Comparison of ENCODE assay signal across 11 cellular contexts in the genomic region with DNA sequence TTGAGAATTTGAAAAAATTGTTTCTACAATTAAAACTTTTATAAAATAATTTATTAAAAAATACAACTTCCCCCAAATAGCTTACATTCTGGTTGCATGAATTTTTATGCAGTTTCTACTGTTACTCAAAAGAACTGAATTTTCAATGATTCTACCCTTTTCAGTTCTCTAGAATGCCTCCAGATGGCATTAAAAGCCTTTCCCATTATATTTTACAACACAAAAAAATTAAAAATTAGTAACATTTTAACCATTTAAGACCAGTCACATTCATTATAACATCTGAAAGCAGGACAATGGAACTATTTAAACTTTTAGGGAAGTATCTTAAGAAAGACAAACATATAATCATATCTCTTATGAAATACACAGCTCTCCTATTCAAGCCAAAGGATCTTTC.
A peak's percentile ranks its signal among the peaks of the same experiment; 100 is the strongest.
DNase-seq lines count a peak whose midpoint lies in the region; ATAC-seq, FAIRE-seq and TF ChIP-seq lines count a peak whose summit lies in the region.
"Had no signal": no experiment of that assay in that cellular context is flagged by ENCODE, and none has a peak within 500 bp of the region (broad histone marks: within the 10 kb centered on the region; RNA-seq: fewer than 3 reads in every experiment).

No MANE protein-coding gene starts in this region.

- intact Hi-C loops in pancreas (cut with DNase I) = no loop called here

- H3K9me3 ChIP-seq in DND-41 (ENCODE audit: insufficient read depth, low read length, severe bottlenecking) = peaks cover 8% of the 10 kb centered on the region
- H3K9me3 ChIP-seq in OCI-LY1 (ENCODE audit: low read length) = peaks cover 11% of the 10 kb centered on the region; the same call in 1 of the 2 replicates
- no peaks in the 10 kb centered on the region for H3K9me3 ChIP-seq in pancreas
- no peaks in the 10 kb centered on the region for H3K9me3 ChIP-seq in SJCRH30 (replicated peaks)
- H3K9me3 ChIP-seq: SJSA1 had no signal

- H4K20me1 ChIP-seq in DND-41 (ENCODE audit: insufficient read depth, low read length) (no peaks in the 10 kb centered on the region), OCI-LY1 (ENCODE audit: insufficient read depth, low read length) (no peaks in the 10 kb centered on the region)

- H3K27me3 ChIP-seq in DND-41 (ENCODE audit: insufficient read depth, low read length, poor library complexity) (no peaks in the 10 kb centered on the region), OCI-LY1 (ENCODE audit: insufficient read depth, low read length) (no peaks in the 10 kb centered on the region), pancreas (no peaks in the 10 kb centered on the region), SJCRH30 (no peaks in the 10 kb centered on the region)
- H3K27me3 ChIP-seq: SJSA1 had no signal

- FAIRE-seq in endometrium (lab: Jason Lieb, UNC) (peak; percentile 91), pancreas (lab: Jason Lieb, UNC) (peak; percentile 60)

- H3K4me3 ChIP-seq in DND-41 (ENCODE audit: low read depth in 1 of 2, low read length in 2 of 2) (no peak overlapping the region), OCI-LY1 (ENCODE audit: low read depth, low read length, poor library complexity, severe bottlenecking) (no peak overlapping the region), pancreas (no peak overlapping the region), SJCRH30 (no peak overlapping the region)
- H3K4me3 ChIP-seq: SJSA1 had no signal

- H3K4me2 ChIP-seq in DND-41 (ENCODE audit: insufficient read depth, low read length) (no peak overlapping the region), OCI-LY1 (ENCODE audit: low read length) (no peak overlapping the region)

- H3K9me2 ChIP-seq in OCI-LY1 (ENCODE audit: low read depth, low read length) = no peaks in the 10 kb centered on the region

- H3K27ac ChIP-seq in DND-41 (ENCODE audit: low read length) (no peak overlapping the region), OCI-LY1 (ENCODE audit: low read depth, low read length, poor library complexity, severe bottlenecking) (no peak overlapping the region), pancreas (no peak overlapping the region), SJCRH30 (no peak overlapping the region)
- H3K27ac ChIP-seq: SJSA1 had no signal

- peak; percentile 27 for TF ChIP-seq CTCF in DND-41 (IDR thresholded peaks at IDR 0.05; ENCODE audit: borderline replicate concordance, extremely low read depth, low read length, poor library complexity, severe bottlenecking)
- TF ChIP-seq CTCF in OCI-LY1 (IDR thresholded peaks at IDR 0.05; ENCODE audit: low read length) = peak; percentile 25; the same call in 1 of the 2 replicates
- peak in 1 of 4 donors; percentile 10 for TF ChIP-seq CTCF in pancreas (IDR thresholded peaks at IDR 0.05)

- H2AFZ ChIP-seq in DND-41 (ENCODE audit: low read depth, low read length) (no peak overlapping the region), OCI-LY1 (ENCODE audit: low read length) (no peak overlapping the region)

- DNase-seq in DND-41 = no peak
- DNase-seq in pancreas = no peak
- no peak for DNase-seq in AG08395 (ENCODE audit: low spot score)
- DNase-seq in SJCRH30 = no peak
- DNase-seq: activated CD4-positive, alpha-beta T cell treated with anti-CD3 and anti-CD28 coated beads for 48 hours; activated gamma-delta T cell; NCI-H446 treated with DMSO at 0.1 percent for 48 hours had no signal

- H3K4me1 ChIP-seq in DND-41 (ENCODE audit: insufficient read depth, low read length) (no peaks in the 10 kb centered on the region), OCI-LY1 (ENCODE audit: insufficient read depth, low read length, severe bottlenecking) (no peaks in the 10 kb centered on the region), pancreas (no peaks in the 10 kb centered on the region), SJCRH30 (no peaks in the 10 kb centered on the region)
- H3K4me1 ChIP-seq: SJSA1 had no signal

- H3K36me3 ChIP-seq in DND-41 (ENCODE audit: insufficient read depth, low read length) = peaks cover 3% of the 10 kb centered on the region; the same call in 1 of the 2 replicates
- peaks cover 63% of the 10 kb centered on the region for H3K36me3 ChIP-seq in OCI-LY1 (ENCODE audit: insufficient read depth, low read length)
- H3K36me3 ChIP-seq in pancreas = no peaks in the 10 kb centered on the region
- no peaks in the 10 kb centered on the region for H3K36me3 ChIP-seq in SJCRH30
- H3K36me3 ChIP-seq: SJSA1 had no signal

- H3K9ac ChIP-seq in DND-41 (ENCODE audit: low read depth, low read length) (no peak overlapping the region), OCI-LY1 (ENCODE audit: low read length) (no peak overlapping the region)

- H3K79me2 ChIP-seq in DND-41 (ENCODE audit: insufficient read depth, low read length) (no peaks in the 10 kb centered on the region), OCI-LY1 (ENCODE audit: insufficient read depth, low read length) (no peaks in the 10 kb centered on the region)

- no peak for ATAC-seq in DND-41 (ENCODE audit: insufficient read depth, low read depth)
- ATAC-seq in pancreas = no peak
- ATAC-seq in HG02588 (IDR thresholded peaks at IDR 0.05; ENCODE audit: unreplicated experiment) = no peak

- no peaks in the 10 kb centered on the region for H3F3A ChIP-seq in OCI-LY1 (ENCODE audit: insufficient read depth, low read length)
